8 cellular contexts compared by ENCODE assay signal in the genomic region with DNA sequence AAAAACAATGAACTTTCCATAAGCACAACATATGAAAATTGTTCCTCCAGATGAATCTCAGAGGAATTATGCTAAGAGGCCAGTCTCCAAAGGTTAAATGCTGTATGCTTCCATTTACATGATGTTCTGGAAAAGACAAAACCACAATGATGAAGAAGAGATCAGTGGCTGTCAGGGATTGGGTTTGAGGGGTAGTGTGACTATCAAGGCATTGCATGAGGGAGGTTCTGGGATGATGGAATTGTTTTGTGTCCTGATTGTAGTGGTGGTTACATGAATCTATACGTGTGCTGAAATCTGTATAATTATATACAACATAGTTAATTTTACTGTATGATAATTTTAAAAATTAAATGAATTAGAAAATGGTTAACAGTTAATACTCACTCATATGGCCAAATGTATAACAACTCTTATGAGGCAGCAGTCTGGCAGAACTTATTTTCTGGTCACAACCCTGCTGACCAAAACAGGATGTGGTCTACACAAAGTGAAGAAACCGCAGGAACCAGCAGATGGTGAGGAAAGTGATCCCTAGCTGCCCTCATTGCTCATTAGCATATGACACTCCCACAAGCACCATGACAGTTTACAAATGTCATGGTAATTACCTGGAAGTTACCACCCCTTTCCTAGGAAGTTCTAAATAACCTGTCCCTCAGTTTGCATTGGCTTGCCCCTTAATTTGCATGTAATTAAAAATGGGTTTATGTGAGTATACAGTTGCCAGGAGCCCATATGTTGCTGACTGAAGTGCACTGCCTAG. TPM values are rescaled to one million over a fixed set of nuclear protein-coding genes. Genes with fewer than 3 reads are reported as not detected.
A peak's percentile ranks its signal among the peaks of the same experiment; 100 is the strongest.
DNase-seq lines count a peak whose midpoint lies in the region; ATAC-seq and TF ChIP-seq lines count a peak whose summit lies in the region.

No MANE protein-coding gene starts in this region.

- H3K9me3 Mint-ChIP-seq in activated CD4-positive, alpha-beta T cell treated with anti-CD3 and anti-CD28 coated beads for 36 hours (ENCODE audit: low read depth): no peaks in the 10 kb centered on the region
- peaks cover 30 to 32% of the 10 kb centered on the region in 2 experiments for H3K9me3 Mint-ChIP-seq in H9

- intact Hi-C loops in activated CD4-positive, alpha-beta T cell treated with anti-CD3 and anti-CD28 coated beads for 36 hours (cut with DNase I, micrococcal nuclease): loop anchor here (1.0 to 5.0 kb wide), 5 partner anchors 41 to 207 kb away; a partner anchor contains a TSS

- no peak overlapping the region for H2AK5ac ChIP-seq in H9 (ENCODE audit: insufficient read length, low read length)

- no CpG with 5 or more reads among the region's 2 CpGs for WGBS in H9 (ENCODE audit: extremely low coverage, insufficient read length, low lambda C conversion rate)

- no peak overlapping the region for H4K5ac ChIP-seq in H9 (ENCODE audit: insufficient read length, low read depth, low read length)

- H3K27ac Mint-ChIP-seq in activated CD4-positive, alpha-beta T cell treated with anti-CD3 and anti-CD28 coated beads for 36 hours: no peak overlapping the region
- no peak overlapping the region for H3K27ac Mint-ChIP-seq in H9

- H3T11ph ChIP-seq in H9 (ENCODE audit: low read length): no peak overlapping the region

- no peak overlapping the region for H3K56ac ChIP-seq in H9 (ENCODE audit: insufficient read length, low read depth, low read length)

- H3K9me3 ChIP-seq in H9 (ENCODE audit: control insufficient read depth, low read depth, low read length): peaks cover 11% of the 10 kb centered on the region

- H3K4me3 Mint-ChIP-seq in activated CD4-positive, alpha-beta T cell treated with anti-CD3 and anti-CD28 coated beads for 36 hours: no peak overlapping the region
- no peak overlapping the region for H3K4me3 Mint-ChIP-seq in H9

- H4K20me1 ChIP-seq in H9 (ENCODE audit: control insufficient read depth, insufficient read depth, insufficient read length): no peaks in the 10 kb centered on the region

- no peaks in the 10 kb centered on the region for H3K79me2 ChIP-seq in H9 (ENCODE audit: insufficient read depth, low read length)

- H3K14ac ChIP-seq in H9 (ENCODE audit: insufficient read depth, low read length): no peak overlapping the region

- H2BK5ac ChIP-seq in H9 (ENCODE audit: insufficient read length, low read length): no peak overlapping the region

- no peaks in the 10 kb centered on the region for H3K4me1 ChIP-seq in H9 (ENCODE audit: insufficient read depth, low read length)

- H3K27ac ChIP-seq in H9 (ENCODE audit: insufficient read length, low read depth, low read length): no peak overlapping the region

- no peak for TF ChIP-seq CTCF in NB4 (IDR thresholded peaks at IDR 0.05; ENCODE audit: low read depth, low read length)
- no peak for TF ChIP-seq CTCF in H9 (conservative IDR thresholded peaks at IDR 0.05)

- H3K27me3 ChIP-seq in H9 (ENCODE audit: insufficient read depth, low read length): no peaks in the 10 kb centered on the region

- no peaks in the 10 kb centered on the region for H3K27me3 Mint-ChIP-seq in activated CD4-positive, alpha-beta T cell treated with anti-CD3 and anti-CD28 coated beads for 36 hours
- H3K27me3 Mint-ChIP-seq in H9 (ENCODE audit: low read depth): no peaks in the 10 kb centered on the region; the same call in 1 of the 2 replicates

- H3K23me2 ChIP-seq in H9 (ENCODE audit: insufficient read length, low read depth, low read length, poor library complexity, severe bottlenecking): no peaks in the 10 kb centered on the region

- no peak overlapping the region for H2BK15ac ChIP-seq in H9 (ENCODE audit: low read depth, low read length)

- TF ChIP-seq POLR2A in NB4 (IDR thresholded peaks at IDR 0.05; ENCODE audit: extremely low read depth, insufficient read length): no peak

- POLR2A ChIA-PET in activated CD4-positive, alpha-beta T cell treated with anti-CD3 and anti-CD28 coated beads for 36 hours (lab: Charles Lee): interaction anchor here (0.6 to 1.0 kb wide), 2 partner anchors 109 to 310 kb away, joined by 3 to 4 read pairs; no protein-coding TSS in a partner anchor

- no peak overlapping the region for H2AFZ ChIP-seq in H9 (ENCODE audit: low read length)

- no peak overlapping the region for H3K9ac ChIP-seq in H9 (ENCODE audit: extremely low read depth, insufficient read length, low read length)

- no peak overlapping the region for H3K4ac ChIP-seq in H9 (ENCODE audit: low read depth, low read length)

- no peak overlapping the region for H3K4me3 ChIP-seq in NB4 (ENCODE audit: low read depth, low read length)

- H3K4me2 ChIP-seq in H9 (ENCODE audit: insufficient read depth, insufficient read length, low read length): no peak overlapping the region

- no peak overlapping the region for H4K91ac ChIP-seq in H9 (ENCODE audit: insufficient read length, low read depth, low read length)

- no peak overlapping the region for H2BK120ac ChIP-seq in H9 (ENCODE audit: low read depth, low read length, poor library complexity, severe bottlenecking)

- H4K8ac ChIP-seq in H9 (replicated peaks; ENCODE audit: insufficient read length, low read depth, low read length): no peak overlapping the region

- peaks cover 17% of the 10 kb centered on the region for H3K4me1 Mint-ChIP-seq in activated CD4-positive, alpha-beta T cell treated with anti-CD3 and anti-CD28 coated beads for 36 hours
- H3K4me1 Mint-ChIP-seq in H9: peaks cover 28 to 46% of the 10 kb centered on the region in 2 experiments

- ATAC-seq in HG02642 (IDR thresholded peaks at IDR 0.05; ENCODE audit: poor library complexity, unreplicated experiment): peak; percentile 90
- ATAC-seq in activated CD4-positive, alpha-beta T cell treated with anti-CD3 and anti-CD28 coated beads for 36 hours: peak; percentile 86

- H3K36me3 Mint-ChIP-seq in activated CD4-positive, alpha-beta T cell treated with anti-CD3 and anti-CD28 coated beads for 36 hours (ENCODE audit: low read depth): no peaks in the 10 kb centered on the region
- peaks cover 19 to 34% (median 19%) of the 10 kb centered on the region in 3 experiments for H3K36me3 Mint-ChIP-seq in H9 (ENCODE audit: insufficient read depth in 1 of 3, low read depth in 3 of 3)

- peak; percentile 53 for DNase-seq in activated naive CD4-positive, alpha-beta T cell treated with Interleukin-2 at 50 U/mL for 16 hours
- no peak for DNase-seq in activated naive CD4-positive, alpha-beta T cell treated with anti-CD3 and anti-CD28 coated beads, Interleukin-2, amount 50 U/mL, for 16 hours
- DNase-seq in NB4 (ENCODE audit: low read depth) (peak; percentile 93), fibroblast of peridontal ligament (ENCODE audit: extremely low read depth) (peak; percentile 90), H9 (no peak)
- peak; percentile 77 for DNase-seq in activated CD4-positive, alpha-beta T cell treated with anti-CD3 and anti-CD28 coated beads for 36 hours
- peak; percentile 30 for DNase-seq in stimulated activated CD8-positive, alpha-beta memory T cell treated with anti-CD3 and anti-CD28 coated beads, Interleukin-12 subunit alpha, Interleukin-12 subunit beta, amount 100 ng/mL, for 1 hour (ENCODE audit: low read depth)

- no peak overlapping the region for H2BK12ac ChIP-seq in H9 (ENCODE audit: insufficient read length, low read depth, low read length)

- CTCF ChIA-PET in activated CD4-positive, alpha-beta T cell treated with anti-CD3 and anti-CD28 coated beads for 36 hours (lab: Charles Lee): interaction anchor here (0.6 to 4.2 kb wide), 14 partner anchors 11 to 342 kb away, joined by 3 to 22 read pairs (median 6); a partner anchor contains a TSS

- H3K23ac ChIP-seq in H9 (ENCODE audit: insufficient read length, low read depth, low read length): no peak overlapping the region

- H3K18ac ChIP-seq in H9 (ENCODE audit: insufficient read length, low read depth, low read length): no peak overlapping the region

- no peaks in the 10 kb centered on the region for H3K79me1 ChIP-seq in H9 (ENCODE audit: insufficient read depth, low read depth, low read length, poor library complexity, severe bottlenecking)

- H2BK20ac ChIP-seq in H9 (ENCODE audit: low read depth, low read length, poor library complexity, severe bottlenecking): no peak overlapping the region

RNA-seq across cellular contexts. Expression of a gene that starts 31.9 kb away (rescaled TPM):
- total RNA-seq in activated CD4-positive, alpha-beta T cell treated with anti-CD3 and anti-CD28 coated beads for 36 hours: 10 to 100 TPM; 71.3 to 78.1 TPM
- 81.8 and 85.4 TPM in 2 replicates for total RNA-seq in H9 (2021)

RNA-seq across cellular contexts. Expression of a gene that starts 41.9 kb away (rescaled TPM):
- total RNA-seq in activated CD4-positive, alpha-beta T cell treated with anti-CD3 and anti-CD28 coated beads for 36 hours: 100 to 1,000 TPM; 265 to 316 TPM
- total RNA-seq in H9 (2021): 196 and 210 TPM in 2 replicates

RNA-seq across cellular contexts. Expression of a gene that starts 56.5 kb away (rescaled TPM):
- total RNA-seq in activated CD4-positive, alpha-beta T cell treated with anti-CD3 and anti-CD28 coated beads for 36 hours: not detected
- not detected in 2 replicates for total RNA-seq in H9 (2021)

Comparison
In these comparisons a context has a peak if more than half of its experiments do, and no peak if none do; other contexts are left out.
1. DNase-seq: peak in activated naive CD4-positive, alpha-beta T cell treated with Interleukin-2 at 50 U/mL for 16 hours (single experiment), NB4 (single experiment), activated CD4-positive, alpha-beta T cell treated with anti-CD3 and anti-CD28 coated beads for 36 hours (single experiment), fibroblast of peridontal ligament (single experiment) and stimulated activated CD8-positive, alpha-beta memory T cell treated with anti-CD3 and anti-CD28 coated beads, Interleukin-12 subunit alpha, Interleukin-12 subunit beta, amount 100 ng/mL, for 1 hour (single experiment); none in activated naive CD4-positive, alpha-beta T cell treated with anti-CD3 and anti-CD28 coated beads, Interleukin-2, amount 50 U/mL, for 16 hours (single experiment) and H9 (single experiment).